15 cellular contexts compared by ENCODE assay signal in genomic region chr7:1076184-1077072, GRCh38. TPM values are rescaled to one million over a fixed set of nuclear protein-coding genes. Genes with fewer than 3 reads are reported as not detected.
DNase-seq lines count a peak whose midpoint lies in the region; ATAC-seq and TF ChIP-seq lines count a peak whose summit lies in the region.
"Had no signal": no experiment of that assay in that cellular context is flagged by ENCODE, and none has a peak within 500 bp of the region (broad histone marks: within the 10 kb centered on the region; RNA-seq: fewer than 3 reads in every experiment).

No MANE protein-coding gene starts in this region.

- no peak overlapping the region for H3K4me2 ChIP-seq in GM23248 (ENCODE audit: unreplicated experiment)

- in situ Hi-C loops in GM23248 (cut with MboI): no loop called here

- H3K9me2 ChIP-seq in GM23248 (ENCODE audit: insufficient read depth): no peaks in the 10 kb centered on the region

- peak overlapping the region; percentile 25 for H3K4me3 Mint-ChIP-seq in MCF 10A (ENCODE audit: unreplicated experiment)
- H3K4me3 Mint-ChIP-seq in effector memory CD8-positive, alpha-beta T cell: no peak overlapping the region
- H3K4me3 Mint-ChIP-seq: mesothelial cell of epicardium had no signal

- H3K4me3 ChIP-seq in GM23248 (no peak overlapping the region), rectal smooth muscle tissue (ENCODE audit: low read length) (peak overlapping the region; percentile 8)

- BruUV-seq in MCF 10A (replicated peaks; lab: Mats Ljungman, UMichigan): no TSS peak

- no peaks in the 10 kb centered on the region for H3K4me1 ChIP-seq in GM23248 (ENCODE audit: insufficient read depth)
- no peaks in the 10 kb centered on the region for H3K4me1 ChIP-seq in rectal smooth muscle tissue (ENCODE audit: control insufficient read depth, insufficient read depth, low read length)

- TF ChIP-seq CTCF in MCF 10A (IDR thresholded peaks at IDR 0.05; ENCODE audit: unreplicated experiment): no peak

- no peaks in the 10 kb centered on the region for H4K20me1 ChIP-seq in GM23248 (ENCODE audit: insufficient read depth)

- intact Hi-C loops in MCF 10A (cut with micrococcal nuclease): no loop called here
- intact Hi-C loops in left cardiac atrium (cut with DNase I): no loop called here

- H3K9ac ChIP-seq in GM23248 (no peak overlapping the region), rectal smooth muscle tissue (ENCODE audit: low read length) (no peak overlapping the region)

- H3K27me3 ChIP-seq in GM23248 (replicated peaks; ENCODE audit: insufficient read depth): no peaks in the 10 kb centered on the region
- H3K27me3 ChIP-seq in rectal smooth muscle tissue (ENCODE audit: control insufficient read depth, insufficient read depth, low read length): no peaks in the 10 kb centered on the region

- H3K9me3 ChIP-seq in GM23248 (ENCODE audit: low read depth): no peaks in the 10 kb centered on the region

- no peaks in the 10 kb centered on the region for H3K79me2 ChIP-seq in GM23248 (ENCODE audit: insufficient read depth)

- 64 to 73% methylated on average over 27 of the region's 27 CpGs for WGBS in GM23248 (ENCODE audit: low coverage in 1 of 2, low lambda C conversion rate in 2 of 2, missing lambda C conversion rate in 2 of 2), 2 experiments

- CTCF ChIA-PET in MCF 10A (lab: Yijun Ruan, JAX): interaction anchor here (0.7 to 1.7 kb wide), 5 partner anchors 9 to 83 kb away, joined by 3 to 10 read pairs (median 3); no protein-coding TSS in a partner anchor

- no peaks in the 10 kb centered on the region for H3K27me3 Mint-ChIP-seq in MCF 10A (ENCODE audit: insufficient read depth, unreplicated experiment)
- no peaks in the 10 kb centered on the region for H3K27me3 Mint-ChIP-seq in effector memory CD8-positive, alpha-beta T cell

- H2AFZ ChIP-seq in GM23248: no peak overlapping the region

- no peaks in the 10 kb centered on the region for H3K36me3 Mint-ChIP-seq in MCF 10A (ENCODE audit: insufficient read depth, unreplicated experiment)
- no peaks in the 10 kb centered on the region for H3K36me3 Mint-ChIP-seq in effector memory CD8-positive, alpha-beta T cell (ENCODE audit: insufficient read depth)
- H3K36me3 Mint-ChIP-seq: mesothelial cell of epicardium had no signal

- no peaks in the 10 kb centered on the region for H3F3A ChIP-seq in GM23248 (ENCODE audit: insufficient read depth)

- H3K9me3 Mint-ChIP-seq in MCF 10A (ENCODE audit: unreplicated experiment): no peaks in the 10 kb centered on the region
- no peaks in the 10 kb centered on the region for H3K9me3 Mint-ChIP-seq in effector memory CD8-positive, alpha-beta T cell
- H3K9me3 Mint-ChIP-seq: mesothelial cell of epicardium had no signal

- ATAC-seq in left cardiac atrium (peak; percentile 63 to 91), HG02610 (IDR thresholded peaks at IDR 0.05; ENCODE audit: unreplicated experiment) (no peak)
- no peak for ATAC-seq in effector memory CD8-positive, alpha-beta T cell (replicated peaks)

- peak; percentile 16 for DNase-seq in GM23248
- DNase-seq in MCF 10A (ENCODE audit: unreplicated experiment): peak; percentile 32
- DNase-seq in left cardiac atrium: peak; percentile 53
- no peak for DNase-seq in effector memory CD8-positive, alpha-beta T cell
- no peak for DNase-seq in SKM-1 treated with dmso at 0.1 percent for 144 hours (lab: John Stamatoyannopoulos, UW; ENCODE audit: unreplicated experiment)
- DNase-seq in NCI-H2227 (lab: John Stamatoyannopoulos, UW; ENCODE audit: unreplicated experiment): no peak
- DNase-seq: activated CD4-positive, CD25-positive, alpha-beta regulatory T cell treated with anti-CD3 and anti-CD28 coated beads, Interleukin-2, amount 50 U/mL, for 72 hours; activated T-cell treated with anti-CD3 and anti-CD28 coated beads, Interleukin-2, amount 50 U/mL, for 48 hours; AML-193; effector CD8-positive, alpha-beta T cell; NCI-H2029 treated with DMSO at 0.1 percent for 48 hours; stimulated activated CD4-positive, alpha-beta T cell treated with anti-CD3 and anti-CD28 coated beads, Interleukin-1b, Interleukin-23, amount 100 ng/mL, for 48 hours had no signal

- H3K36me3 ChIP-seq in GM23248 (ENCODE audit: low read depth): no peaks in the 10 kb centered on the region
- H3K36me3 ChIP-seq in rectal smooth muscle tissue (ENCODE audit: control insufficient read depth, insufficient read depth, low read length): no peaks in the 10 kb centered on the region

- POLR2A ChIA-PET in MCF 10A (lab: Yijun Ruan, JAX): interaction anchor here (1.0 to 1.7 kb wide), 4 partner anchors 11 to 455 kb away, joined by 3 to 8 read pairs (median 6); partner anchors contain the start of genes COX19 and GPER1

- H3K4me1 Mint-ChIP-seq in MCF 10A (ENCODE audit: insufficient read depth, unreplicated experiment): peaks cover 6% of the 10 kb centered on the region
- H3K4me1 Mint-ChIP-seq in effector memory CD8-positive, alpha-beta T cell (ENCODE audit: low read depth in 2 of 2): no peaks in the 10 kb centered on the region

- peak overlapping the region; percentile 32 for H3K27ac Mint-ChIP-seq in MCF 10A (ENCODE audit: low read depth, unreplicated experiment)
- H3K27ac Mint-ChIP-seq in effector memory CD8-positive, alpha-beta T cell: no peak overlapping the region
- H3K27ac Mint-ChIP-seq: mesothelial cell of epicardium had no signal

- H3K27ac ChIP-seq in GM23248 (no peak overlapping the region), rectal smooth muscle tissue (ENCODE audit: low read depth, low read length) (no peak overlapping the region)

RNA-seq across cellular contexts. Expression of gene GPER1, which starts 11.5 kb away (rescaled TPM):
- total RNA-seq in GM23248 (2014; rRNA removed; shearing (Covaris generic)): 3.4 and 6.7 TPM in 2 replicates
- 5.6 and 6.7 TPM in 2 replicates for polyA plus RNA-seq in GM23248 (2016; fragmentation: Nextera tagmentation; extraction: Ambion mirVana)
- total RNA-seq in MCF 10A (2022): 0.28 and 0.32 TPM in 2 replicates
- 1 to 10 TPM; 4.6 to 7.6 TPM for total RNA-seq in left cardiac atrium

RNA-seq across cellular contexts. Expression of gene GPR146, which starts 32.1 kb away (rescaled TPM):
- 9.7 and 10.2 TPM in 2 replicates for total RNA-seq in GM23248 (2014; rRNA removed; shearing (Covaris generic))
- 4.3 and 5.1 TPM in 2 replicates for polyA plus RNA-seq in GM23248 (2016; fragmentation: Nextera tagmentation; extraction: Ambion mirVana)
- 0.27 TPM in 1 of 2 replicates, not detected in the other for total RNA-seq in MCF 10A (2022)
- total RNA-seq in left cardiac atrium: 10 to 100 TPM in 1 of 2 donors, 1 to 10 TPM in 1; 9.0 to 17.7 TPM

Comparison
In these comparisons a context has a peak if more than half of its experiments do, and no peak if none do; other contexts are left out.
1. DNase-seq: peak in GM23248 (single experiment), MCF 10A (single experiment) and left cardiac atrium (single experiment); none in effector memory CD8-positive, alpha-beta T cell (0 of 3), SKM-1 treated with dmso at 0.1 percent for 144 hours (single experiment) and NCI-H2227 (single experiment).
2. ATAC-seq: peak in left cardiac atrium (2 of 2); none in effector memory CD8-positive, alpha-beta T cell (single experiment) and HG02610 (single experiment).